Comparison of ENCODE assay signal across 24 cellular contexts in genomic region chr2:181051861-181052522, GRCh38.
DNase-seq lines count a peak whose midpoint lies in the region; ATAC-seq, FAIRE-seq and TF ChIP-seq lines count a peak whose summit lies in the region.
"Had no signal": no experiment of that assay in that cellular context is flagged by ENCODE, and none has a peak within 500 bp of the region (broad histone marks: within the 10 kb centered on the region; RNA-seq: fewer than 3 reads in every experiment).

No MANE protein-coding gene starts in this region.

- no peaks in the 10 kb centered on the region for H3K27me3 Mint-ChIP-seq in activated CD4-positive, alpha-beta memory T cell treated with anti-CD3 and anti-CD28 coated beads for 36 hours
- H3K27me3 Mint-ChIP-seq: activated CD4-positive, alpha-beta T cell treated with anti-CD3 and anti-CD28 coated beads, Interleukin-2, amount 10 ng/mL, durations not matched to agents 7 days and 5 days; IgD-negative memory B cell had no signal

- no peak overlapping the region for H3K4me2 ChIP-seq in K562 (ENCODE audit: insufficient read depth, low read length)

- peak; percentile 6 for FAIRE-seq in K562 (lab: Jason Lieb, UNC)
- no peak for FAIRE-seq in frontal cortex (lab: Jason Lieb, UNC)
- FAIRE-seq: H54, kidney had no signal

- H4K20me1 ChIP-seq in K562 (replicated peaks; ENCODE audit: control insufficient read depth, insufficient read depth, low read length) = no peaks in the 10 kb centered on the region

- H3K4me1 ChIP-seq in K562 (replicated peaks in 1 of 2; ENCODE audit: control insufficient read depth in 2 of 2, insufficient read depth in 2 of 2, low read length in 2 of 2) = no peaks in the 10 kb centered on the region; a peak in 1 of 5 replicates
- H3K4me1 ChIP-seq: adrenal gland, colonic mucosa, prostate gland had no signal

- peaks cover 16% of the 10 kb centered on the region for H3K4me1 Mint-ChIP-seq in activated CD4-positive, alpha-beta memory T cell treated with anti-CD3 and anti-CD28 coated beads for 36 hours (ENCODE audit: low read depth)

- no peaks in the 10 kb centered on the region for H3K9me3 Mint-ChIP-seq in activated CD4-positive, alpha-beta memory T cell treated with anti-CD3 and anti-CD28 coated beads for 36 hours
- H3K9me3 Mint-ChIP-seq: activated CD4-positive, alpha-beta T cell treated with anti-CD3 and anti-CD28 coated beads, Interleukin-2, amount 10 ng/mL, durations not matched to agents 7 days and 5 days; IgD-negative memory B cell had no signal

- no peak for TF ChIP-seq POLR2A in K562 (conservative IDR thresholded peaks at IDR 0.05)

- TF ChIP-seq RAD21 in K562 (CRISPR knock-in tag; conservative IDR thresholded peaks at IDR 0.05 in 1 of 2, IDR thresholded peaks at IDR 0.05 in 1 of 2) = no peak

- H3K4me3 Mint-ChIP-seq in activated CD4-positive, alpha-beta memory T cell treated with anti-CD3 and anti-CD28 coated beads for 36 hours = no peak overlapping the region
- H3K4me3 Mint-ChIP-seq: activated CD4-positive, alpha-beta T cell treated with anti-CD3 and anti-CD28 coated beads, Interleukin-2, amount 10 ng/mL, durations not matched to agents 7 days and 5 days; IgD-negative memory B cell had no signal

- H3K27ac ChIP-seq in K562 (ENCODE audit: extremely low read depth, low read depth, low read length) = no peak overlapping the region
- H3K27ac ChIP-seq: adrenal gland, C4-2B, colonic mucosa, neutrophil, prostate gland, VCaP had no signal

- BruUV-seq in K562 (replicated peaks; lab: Mats Ljungman, UMichigan) = no TSS peak

- POLR2A ChIA-PET in K562 (lab: Yijun Ruan, JAX) = interaction anchor here (1.6 kb wide), 1 partner anchor 72 kb away, joined by 3 read pairs; the partner anchor contains the start of gene UBE2E3
- POLR2A ChIA-PET in activated CD4-positive, alpha-beta memory T cell treated with anti-CD3 and anti-CD28 coated beads for 36 hours (lab: Charles Lee) = no interaction called here

- H3K9me1 ChIP-seq in K562 (ENCODE audit: control insufficient read depth, insufficient read depth, low read length) = no peaks in the 10 kb centered on the region

- TF ChIP-seq EP300 in K562 (IDR thresholded peaks at IDR 0.05; ENCODE audit: low read length) = no peak

- ATAC-seq in GM18868 (IDR thresholded peaks at IDR 0.05; ENCODE audit: unreplicated experiment) (peak; percentile 37), GM21515 (IDR thresholded peaks at IDR 0.05; ENCODE audit: unreplicated experiment) (peak; percentile 24), HG03025 (IDR thresholded peaks at IDR 0.05; ENCODE audit: low FRiP score, unreplicated experiment) (peak; percentile 18), K562 (peak; percentile 24; the same call in 2 of the 3 replicates), left ventricle myocardium superior (no peak)

- no peak overlapping the region for H3K27ac Mint-ChIP-seq in activated CD4-positive, alpha-beta memory T cell treated with anti-CD3 and anti-CD28 coated beads for 36 hours
- H3K27ac Mint-ChIP-seq: activated CD4-positive, alpha-beta T cell treated with anti-CD3 and anti-CD28 coated beads, Interleukin-2, amount 10 ng/mL, durations not matched to agents 7 days and 5 days had no signal

- peaks cover 29% of the 10 kb centered on the region; the same call in 2 of the 3 replicates for H3K79me2 ChIP-seq in K562 (ENCODE audit: control insufficient read depth, insufficient read depth, low read length)

- intact Hi-C loops in K562 (cut with micrococcal nuclease) = loop anchor here (10.0 kb wide), 1 partner anchor 377 kb away; no protein-coding TSS in a partner anchor
- intact Hi-C loops in left ventricle myocardium superior (cut with micrococcal nuclease) = loop anchor here (10.0 kb wide), 1 partner anchor 927 kb away; no protein-coding TSS in a partner anchor
- intact Hi-C loops in activated CD4-positive, alpha-beta memory T cell treated with anti-CD3 and anti-CD28 coated beads for 36 hours (cut with micrococcal nuclease) = loop anchor here (10.0 kb wide), 1 partner anchor 317 kb away; no protein-coding TSS in a partner anchor

- H2AFZ ChIP-seq in K562 (ENCODE audit: low read depth, low read length) = no peak overlapping the region

- no peak for TF ChIP-seq CTCF in K562 (IDR thresholded peaks at IDR 0.05 in 2 of 3, conservative IDR thresholded peaks at IDR 0.05 in 1 of 3; ENCODE audit: insufficient read depth in 2 of 3, low read depth in 1 of 3, low read length in 3 of 3)

- in situ Hi-C loops in K562 (cut with MboI) = loop anchor here (25.0 kb wide), 1 partner anchor 940 kb away; no protein-coding TSS in a partner anchor

- no peaks in the 10 kb centered on the region for H3K9me3 ChIP-seq in K562 (replicated peaks; ENCODE audit: control insufficient read depth, insufficient read depth, low read depth, low read length)
- H3K9me3 ChIP-seq: adrenal gland, colonic mucosa, neutrophil, prostate gland had no signal

- DNase-seq in K562 (ENCODE audit: extremely low read depth in 1 of 4, low spot score in 3 of 4) (no peak), left ventricle myocardium superior (no peak), frontal cortex (ENCODE audit: low spot score in 2 of 2) (no peak)
- DNase-seq in activated CD4-positive, alpha-beta memory T cell treated with anti-CD3 and anti-CD28 coated beads for 36 hours = no peak
- DNase-seq: activated CD4-positive, alpha-beta T cell treated with anti-CD3 and anti-CD28 coated beads, Interleukin-2, amount 10 ng/mL, durations not matched to agents 7 days and 5 days; activated CD8-positive, alpha-beta memory T cell treated with anti-CD3 and anti-CD28 coated beads, Interleukin-2, amount 50 U/mL, for 4 hours; activated gamma-delta T cell treated with Interleukin-2 at 50 U/mL for 16 hours; adrenal gland; colonic mucosa; EL; kidney; NCI-H1417 treated with DMSO at 0.1 percent for 48 hours; NCI-H2107; NCI-H510A had no signal

- no peak overlapping the region for H3K4me3 ChIP-seq in K562
- H3K4me3 ChIP-seq: adrenal gland, colonic mucosa, lung, prostate gland had no signal

- CTCF ChIA-PET in K562 (lab: Yijun Ruan, JAX; ENCODE audit: low intra/inter-chr PET ratio) = no interaction called here
- CTCF ChIA-PET in activated CD4-positive, alpha-beta memory T cell treated with anti-CD3 and anti-CD28 coated beads for 36 hours (lab: Charles Lee) = interaction anchor here (1.4 kb wide), 1 partner anchor 663 kb away, joined by 4 read pairs; no protein-coding TSS in a partner anchor

- no peaks in the 10 kb centered on the region for H3K36me3 ChIP-seq in K562 (ENCODE audit: control insufficient read depth, insufficient read depth, low read length)
- H3K36me3 ChIP-seq: adrenal gland, colonic mucosa, neutrophil, prostate gland had no signal

- 37% methylated on average over 3 of the region's 3 CpGs for WGBS in K562 (ENCODE audit: insufficient coverage, low coverage, missing lambda C conversion rate)

- no peaks in the 10 kb centered on the region for H3K36me3 Mint-ChIP-seq in activated CD4-positive, alpha-beta memory T cell treated with anti-CD3 and anti-CD28 coated beads for 36 hours
- H3K36me3 Mint-ChIP-seq: IgD-negative memory B cell had no signal

- no peak overlapping the region for H3K9ac ChIP-seq in K562 (ENCODE audit: insufficient read depth in 1 of 2, low read depth in 2 of 2, low read length in 2 of 2)

- no peaks in the 10 kb centered on the region for H3K27me3 ChIP-seq in K562 (ENCODE audit: control insufficient read depth in 2 of 2, insufficient read depth in 2 of 2, low read length in 2 of 2)
- H3K27me3 ChIP-seq: adrenal gland, colonic mucosa, neutrophil had no signal

TF ChIP-seq in K562, 482 proteins besides CTCF, POLR2A, EP300 and RAD21 (continues in another document):
- TF ChIP-seq SRF (CRISPR knock-in tag; IDR thresholded peaks at IDR 0.05) = no peak
- TF ChIP-seq STAT5B (CRISPR knock-in tag; IDR thresholded peaks at IDR 0.05) = no peak
- no peak for TF ChIP-seq MAFK (IDR thresholded peaks at IDR 0.05; ENCODE audit: low read length)
- no peak for TF ChIP-seq NR2C2 (CRISPR knock-in tag; IDR thresholded peaks at IDR 0.05)
- no peak for TF ChIP-seq NR2C2 (tag; IDR thresholded peaks at IDR 0.05)
- TF ChIP-seq XRCC3 (IDR thresholded peaks at IDR 0.05) = no peak
- TF ChIP-seq PHF21A (IDR thresholded peaks at IDR 0.05; ENCODE audit: borderline replicate concordance, low read depth) = no peak
- no peak for TF ChIP-seq MTF1 (CRISPR knock-in tag; IDR thresholded peaks at IDR 0.05; ENCODE audit: borderline replicate concordance)
- no peak for TF ChIP-seq SETDB1 (IDR thresholded peaks at IDR 0.05; ENCODE audit: low read length)
- TF ChIP-seq, protein P1, sequence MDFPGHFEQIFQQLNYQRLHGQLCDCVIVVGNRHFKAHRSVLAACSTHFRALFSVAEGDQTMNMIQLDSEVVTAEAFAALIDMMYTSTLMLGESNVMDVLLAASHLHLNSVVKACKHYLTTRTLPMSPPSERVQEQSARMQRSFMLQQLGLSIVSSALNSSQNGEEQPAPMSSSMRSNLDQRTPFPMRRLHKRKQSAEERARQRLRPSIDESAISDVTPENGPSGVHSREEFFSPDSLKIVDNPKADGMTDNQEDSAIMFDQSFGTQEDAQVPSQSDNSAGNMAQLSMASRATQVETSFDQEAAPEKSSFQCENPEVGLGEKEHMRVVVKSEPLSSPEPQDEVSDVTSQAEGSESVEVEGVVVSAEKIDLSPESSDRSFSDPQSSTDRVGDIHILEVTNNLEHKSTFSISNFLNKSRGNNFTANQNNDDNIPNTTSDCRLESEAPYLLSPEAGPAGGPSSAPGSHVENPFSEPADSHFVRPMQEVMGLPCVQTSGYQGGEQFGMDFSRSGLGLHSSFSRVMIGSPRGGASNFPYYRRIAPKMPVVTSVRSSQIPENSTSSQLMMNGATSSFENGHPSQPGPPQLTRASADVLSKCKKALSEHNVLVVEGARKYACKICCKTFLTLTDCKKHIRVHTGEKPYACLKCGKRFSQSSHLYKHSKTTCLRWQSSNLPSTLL (IDR thresholded peaks at IDR 0.05) = no peak
- TF ChIP-seq CEBPG (CRISPR knock-in tag; IDR thresholded peaks at IDR 0.05) = no peak
- TF ChIP-seq CEBPG (tag; conservative IDR thresholded peaks at IDR 0.05 in 1 of 2, IDR thresholded peaks at IDR 0.05 in 1 of 2) = no peak
- TF ChIP-seq DDX20 (tag; IDR thresholded peaks at IDR 0.05; ENCODE audit: low read depth) = no peak
- TF ChIP-seq, protein P2, sequence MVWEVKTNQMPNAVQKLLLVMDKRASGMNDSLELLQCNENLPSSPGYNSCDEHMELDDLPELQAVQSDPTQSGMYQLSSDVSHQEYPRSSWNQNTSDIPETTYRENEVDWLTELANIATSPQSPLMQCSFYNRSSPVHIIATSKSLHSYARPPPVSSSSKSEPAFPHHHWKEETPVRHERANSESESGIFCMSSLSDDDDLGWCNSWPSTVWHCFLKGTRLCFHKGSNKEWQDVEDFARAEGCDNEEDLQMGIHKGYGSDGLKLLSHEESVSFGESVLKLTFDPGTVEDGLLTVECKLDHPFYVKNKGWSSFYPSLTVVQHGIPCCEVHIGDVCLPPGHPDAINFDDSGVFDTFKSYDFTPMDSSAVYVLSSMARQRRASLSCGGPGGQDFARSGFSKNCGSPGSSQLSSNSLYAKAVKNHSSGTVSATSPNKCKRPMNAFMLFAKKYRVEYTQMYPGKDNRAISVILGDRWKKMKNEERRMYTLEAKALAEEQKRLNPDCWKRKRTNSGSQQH (CRISPR knock-in tag; IDR thresholded peaks at IDR 0.05) = no peak
